Comparison of ENCODE assay signal across 18 cellular contexts in the genomic region with DNA sequence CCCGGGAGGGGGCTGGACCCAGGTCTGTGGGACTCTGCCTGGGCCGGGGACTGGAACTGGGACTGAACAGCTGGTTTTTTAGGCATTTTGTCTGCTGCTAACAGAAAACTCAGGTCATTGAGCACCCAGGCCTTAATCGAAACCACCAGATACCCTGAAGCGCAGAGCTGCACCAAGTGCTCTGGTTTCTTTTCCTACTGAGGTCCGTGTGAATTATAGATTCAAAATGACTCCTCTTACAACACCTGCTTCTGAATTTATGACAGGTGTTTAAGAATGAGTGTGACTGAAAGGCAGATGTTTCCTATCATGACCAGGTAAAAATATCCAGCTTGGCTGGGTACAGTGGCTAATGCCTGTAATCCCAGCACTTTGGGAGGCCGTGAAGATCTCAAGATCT. TPM values are rescaled to one million over a fixed set of nuclear protein-coding genes. Genes with fewer than 3 reads are reported as not detected.
DNase-seq lines count a peak whose midpoint lies in the region; ATAC-seq lines count a peak whose summit lies in the region.
"Had no signal": no experiment of that assay in that cellular context is flagged by ENCODE, and none has a peak within 500 bp of the region (broad histone marks: within the 10 kb centered on the region; RNA-seq: fewer than 3 reads in every experiment).

No MANE protein-coding gene starts in this region.

- peaks cover 19% of the 10 kb centered on the region for H3K4me1 Mint-ChIP-seq in stimulated activated naive CD8-positive, alpha-beta T cell treated with anti-CD3 and anti-CD28 coated beads, Interleukin-15, Interleukin-2, amounts not matched to agents 100 ng/mL and 50 ng/mL, for 24 hours (ENCODE audit: low read depth)
- H3K4me1 Mint-ChIP-seq in stimulated activated naive CD8-positive, alpha-beta T cell treated with anti-CD3 and anti-CD28 coated beads, Interleukin-15, amount 100 ng/mL, for 72 hours = peaks cover 11% of the 10 kb centered on the region

- no peak overlapping the region for H2AK5ac ChIP-seq in mesendoderm (ENCODE audit: low read length)

- H3K4me1 ChIP-seq in mesendoderm (ENCODE audit: control insufficient read depth, low read depth, low read length) = no peaks in the 10 kb centered on the region

- H2BK120ac ChIP-seq in mesendoderm (ENCODE audit: low read depth, low read length) = no peak overlapping the region

- no peak overlapping the region for H2BK15ac ChIP-seq in mesendoderm (replicated peaks; ENCODE audit: low read depth)

- ATAC-seq in stimulated activated naive CD8-positive, alpha-beta T cell treated with anti-CD3 and anti-CD28 coated beads, Interleukin-15, amount 100 ng/mL, for 72 hours = no peak
- peak; percentile 74 for ATAC-seq in HG02610 (IDR thresholded peaks at IDR 0.05; ENCODE audit: unreplicated experiment)
- peak; percentile 61 for ATAC-seq in HG03460 (IDR thresholded peaks at IDR 0.05; ENCODE audit: unreplicated experiment)
- ATAC-seq: left colon had no signal

- no peak overlapping the region for H3K4me3 ChIP-seq in mesendoderm (ENCODE audit: low read length)
- H3K4me3 ChIP-seq: SJCRH30, thoracic aorta had no signal

- no peak overlapping the region for H4K8ac ChIP-seq in mesendoderm (ENCODE audit: low read depth, low read length)

- H3K4me3 Mint-ChIP-seq in stimulated activated naive CD8-positive, alpha-beta T cell treated with anti-CD3 and anti-CD28 coated beads, Interleukin-15, Interleukin-2, amounts not matched to agents 100 ng/mL and 50 ng/mL, for 24 hours = no peak overlapping the region
- no peak overlapping the region for H3K4me3 Mint-ChIP-seq in stimulated activated naive CD8-positive, alpha-beta T cell treated with anti-CD3 and anti-CD28 coated beads, Interleukin-15, amount 100 ng/mL, for 72 hours
- H3K4me3 Mint-ChIP-seq: dendritic cell treated with granulocyte-macrophage colony-stimulating factor and Interleukin-4, amounts not matched to agents 40 ng/mL and 50 ng/mL, for 4 days had no signal

- H3K79me2 ChIP-seq in mesendoderm (ENCODE audit: control insufficient read depth, insufficient read depth, low read length) = no peaks in the 10 kb centered on the region

- H4K5ac ChIP-seq in mesendoderm (ENCODE audit: low read length) = no peak overlapping the region

- H3K23ac ChIP-seq in mesendoderm (ENCODE audit: low read length) = no peak overlapping the region

- H3K9ac ChIP-seq in mesendoderm (ENCODE audit: low read length) = no peak overlapping the region

- H3K4me2 ChIP-seq in mesendoderm (ENCODE audit: low read length) = no peak overlapping the region

- no peak overlapping the region for H3K4ac ChIP-seq in mesendoderm (ENCODE audit: low read depth, low read length)

- H2BK5ac ChIP-seq in mesendoderm (ENCODE audit: low read length) = no peak overlapping the region

- no peak for DNase-seq in stimulated activated naive CD8-positive, alpha-beta T cell treated with anti-CD3 and anti-CD28 coated beads, Interleukin-15, amount 100 ng/mL, for 72 hours
- no peak for DNase-seq in mesendoderm
- DNase-seq in GM19238 (ENCODE audit: insufficient read length, low spot score) = no peak
- no peak for DNase-seq in DMS79 (lab: John Stamatoyannopoulos, UW)
- DNase-seq in occipital lobe (lab: John Stamatoyannopoulos, UW) = no peak
- DNase-seq: activated CD8-positive, alpha-beta memory T cell treated with anti-CD3 and anti-CD28 coated beads for 24 hours; activated gamma-delta T cell; HCEC 1CT; hippocampal formation; left colon; NCI-H1694 treated with DMSO at 0.1 percent for 48 hours; SJCRH30 had no signal

- no CpG with 5 or more reads among the region's 6 CpGs for WGBS in mesendoderm (ENCODE audit: extremely low coverage, insufficient coverage, low lambda C conversion rate)

- peaks cover 5% of the 10 kb centered on the region for H3K36me3 ChIP-seq in mesendoderm (ENCODE audit: control insufficient read depth, insufficient read depth, low read length)

- H3K79me1 ChIP-seq in mesendoderm (ENCODE audit: low read length) = no peaks in the 10 kb centered on the region

- peaks cover 68% of the 10 kb centered on the region for H3K36me3 Mint-ChIP-seq in stimulated activated naive CD8-positive, alpha-beta T cell treated with anti-CD3 and anti-CD28 coated beads, Interleukin-15, Interleukin-2, amounts not matched to agents 100 ng/mL and 50 ng/mL, for 24 hours (ENCODE audit: low read depth)

- no peak overlapping the region for H3K27ac ChIP-seq in mesendoderm (ENCODE audit: low read depth, low read length)
- H3K27ac ChIP-seq: SJCRH30, thoracic aorta had no signal

- H3K18ac ChIP-seq in mesendoderm (ENCODE audit: low read length) = no peak overlapping the region

- H3K27ac Mint-ChIP-seq in stimulated activated naive CD8-positive, alpha-beta T cell treated with anti-CD3 and anti-CD28 coated beads, Interleukin-15, Interleukin-2, amounts not matched to agents 100 ng/mL and 50 ng/mL, for 24 hours = peak overlapping the region; percentile 52
- no peak overlapping the region for H3K27ac Mint-ChIP-seq in stimulated activated naive CD8-positive, alpha-beta T cell treated with anti-CD3 and anti-CD28 coated beads, Interleukin-15, amount 100 ng/mL, for 72 hours
- H3K27ac Mint-ChIP-seq: dendritic cell treated with granulocyte-macrophage colony-stimulating factor and Interleukin-4, amounts not matched to agents 40 ng/mL and 50 ng/mL, for 4 days; progenitor cell of endocrine pancreas had no signal

- no peak overlapping the region for H3K56ac ChIP-seq in mesendoderm (ENCODE audit: low read length)

- H3K27me3 ChIP-seq in mesendoderm (ENCODE audit: insufficient read depth, low read length, poor library complexity) = no peaks in the 10 kb centered on the region
- H3K27me3 ChIP-seq: SJCRH30 had no signal

- no peaks in the 10 kb centered on the region for H3K27me3 Mint-ChIP-seq in stimulated activated naive CD8-positive, alpha-beta T cell treated with anti-CD3 and anti-CD28 coated beads, Interleukin-15, Interleukin-2, amounts not matched to agents 100 ng/mL and 50 ng/mL, for 24 hours
- H3K27me3 Mint-ChIP-seq in stimulated activated naive CD8-positive, alpha-beta T cell treated with anti-CD3 and anti-CD28 coated beads, Interleukin-15, amount 100 ng/mL, for 72 hours = no peaks in the 10 kb centered on the region
- H3K27me3 Mint-ChIP-seq: dendritic cell treated with granulocyte-macrophage colony-stimulating factor and Interleukin-4, amounts not matched to agents 40 ng/mL and 50 ng/mL, for 4 days; progenitor cell of endocrine pancreas had no signal

- H3K9me3 Mint-ChIP-seq in stimulated activated naive CD8-positive, alpha-beta T cell treated with anti-CD3 and anti-CD28 coated beads, Interleukin-15, Interleukin-2, amounts not matched to agents 100 ng/mL and 50 ng/mL, for 24 hours = no peaks in the 10 kb centered on the region
- no peaks in the 10 kb centered on the region for H3K9me3 Mint-ChIP-seq in stimulated activated naive CD8-positive, alpha-beta T cell treated with anti-CD3 and anti-CD28 coated beads, Interleukin-15, amount 100 ng/mL, for 72 hours
- H3K9me3 Mint-ChIP-seq: dendritic cell treated with granulocyte-macrophage colony-stimulating factor and Interleukin-4, amounts not matched to agents 40 ng/mL and 50 ng/mL, for 4 days had no signal

RNA-seq across cellular contexts. Expression of a gene that starts 47.8 kb away (rescaled TPM):
- polyA plus RNA-seq in mesendoderm (2013, experiment 1 of 2) = 38.6 TPM
- 40.7 TPM for polyA plus RNA-seq in mesendoderm (2013, experiment 2 of 2)
- total RNA-seq in occipital lobe = 61.8 TPM

RNA-seq across cellular contexts. Expression of a gene that starts 49.7 kb away (rescaled TPM):
- 14.6 TPM for polyA plus RNA-seq in mesendoderm (2013, experiment 1 of 2)
- 16.5 TPM for polyA plus RNA-seq in mesendoderm (2013, experiment 2 of 2)
- total RNA-seq in occipital lobe = 30.3 TPM
